In genomic region chr10:46169736-46170135, GRCh38 we compare ENCODE assay signal across 37 cellular contexts.
DNase-seq lines count a peak whose midpoint lies in the region; ATAC-seq, FAIRE-seq and TF ChIP-seq lines count a peak whose summit lies in the region.
"Had no signal": no experiment of that assay in that cellular context is flagged by ENCODE, and none has a peak within 500 bp of the region (broad histone marks: within the 10 kb centered on the region; RNA-seq: fewer than 3 reads in every experiment).

No MANE protein-coding gene starts in this region.

- no peak for TF ChIP-seq RAD21 in K562 (CRISPR knock-in tag; conservative IDR thresholded peaks at IDR 0.05 in 1 of 2, IDR thresholded peaks at IDR 0.05 in 1 of 2)

- H3K4me3 Mint-ChIP-seq in WTC11 = no peak overlapping the region
- H3K4me3 Mint-ChIP-seq in stimulated activated effector memory CD8-positive, alpha-beta T cell treated with anti-CD3 and anti-CD28 coated beads, Interleukin-12 subunit alpha, Interleukin-12 subunit beta, amount 100 ng/mL, for 72 hours = no peak overlapping the region
- H3K4me3 Mint-ChIP-seq: B cell; CD14-positive monocyte; CD4-positive, alpha-beta memory T cell; CD4-positive, alpha-beta T cell; CD4-positive, CD25-positive, alpha-beta regulatory T cell; CD8-positive, alpha-beta memory T cell; CD8-positive, alpha-beta T cell had no signal

- CTCF ChIA-PET in HEK293 (lab: Yijun Ruan, JAX) (no interaction called here), WTC11 (lab: Charles Lee) (no interaction called here), K562 (lab: Yijun Ruan, JAX; ENCODE audit: low intra/inter-chr PET ratio) (no interaction called here)

- no peak overlapping the region for H3K4me2 ChIP-seq in K562 (ENCODE audit: insufficient read depth, low read length)
- H3K4me2 ChIP-seq: A549; BLaER1; BLaER1 treated with 17β-estradiol and CSF1 and Interleukin-3, amounts not matched to agents 10 nM and 100 nM had no signal

- H3K9me3 ChIP-seq in HEK293 (ENCODE audit: control insufficient read depth, insufficient read depth, low read depth, low read length) (no peaks in the 10 kb centered on the region), K562 (replicated peaks; ENCODE audit: control insufficient read depth, insufficient read depth, low read depth, low read length) (peaks cover 2% of the 10 kb centered on the region; the same call in 1 of the 2 replicates)
- H3K9me3 ChIP-seq: BE2C had no signal

- H3K36me3 ChIP-seq in HEK293 (ENCODE audit: control insufficient read depth in 2 of 2, insufficient read depth in 1 of 2, low read length in 2 of 2) (no peaks in the 10 kb centered on the region), K562 (ENCODE audit: control insufficient read depth, insufficient read depth, low read length) (no peaks in the 10 kb centered on the region)
- H3K36me3 ChIP-seq: BE2C; BLaER1; BLaER1 treated with 17β-estradiol and CSF1 and Interleukin-3, amounts not matched to agents 10 nM and 100 nM had no signal

- no peak overlapping the region for H3K27ac Mint-ChIP-seq in WTC11
- H3K27ac Mint-ChIP-seq in stimulated activated effector memory CD8-positive, alpha-beta T cell treated with anti-CD3 and anti-CD28 coated beads, Interleukin-12 subunit alpha, Interleukin-12 subunit beta, amount 100 ng/mL, for 72 hours = no peak overlapping the region
- H3K27ac Mint-ChIP-seq: B cell; CD14-positive monocyte; CD4-positive, alpha-beta memory T cell; CD4-positive, alpha-beta T cell; CD4-positive, CD25-positive, alpha-beta regulatory T cell; CD8-positive, alpha-beta memory T cell; CD8-positive, alpha-beta T cell had no signal

- no peaks in the 10 kb centered on the region for H3K27me3 ChIP-seq in K562 (ENCODE audit: control insufficient read depth in 2 of 2, insufficient read depth in 2 of 2, low read length in 2 of 2)
- H3K27me3 ChIP-seq: BLaER1; BLaER1 treated with 17β-estradiol and CSF1 and Interleukin-3, amounts not matched to agents 10 nM and 100 nM had no signal

- no peak overlapping the region for H2AFZ ChIP-seq in K562 (ENCODE audit: low read depth, low read length)

- TF ChIP-seq CTCF in HEK293 (tag by site-specific recombination; IDR thresholded peaks at IDR 0.05) = no peak
- TF ChIP-seq CTCF in WTC11 (IDR thresholded peaks at IDR 0.05) = no peak
- TF ChIP-seq CTCF in K562 (IDR thresholded peaks at IDR 0.05 in 2 of 3, conservative IDR thresholded peaks at IDR 0.05 in 1 of 3; ENCODE audit: insufficient read depth in 2 of 3, low read depth in 1 of 3, low read length in 3 of 3) = no peak
- TF ChIP-seq CTCF in GM13976 (IDR thresholded peaks at IDR 0.05; ENCODE audit: borderline replicate concordance, control extremely low read depth, extremely low read depth, insufficient read depth, missing control alignments) = no peak

- H3K79me2 ChIP-seq in K562 (ENCODE audit: control insufficient read depth, insufficient read depth, low read length) = no peaks in the 10 kb centered on the region

- no peak for TF ChIP-seq POLR2A in K562 (conservative IDR thresholded peaks at IDR 0.05)

- peak; percentile 9 for DNase-seq in OCI-M1 (lab: John Stamatoyannopoulos, UW)
- no peak for DNase-seq in WTC11 (ENCODE audit: low spot score)
- no peak for DNase-seq in K562 (ENCODE audit: extremely low read depth in 1 of 4, low spot score in 3 of 4)
- DNase-seq in GM13976 (ENCODE audit: low spot score) = no peak
- DNase-seq in stimulated activated effector memory CD8-positive, alpha-beta T cell treated with anti-CD3 and anti-CD28 coated beads, Interleukin-12 subunit alpha, Interleukin-12 subunit beta, amount 100 ng/mL, for 72 hours (ENCODE audit: low spot score in 2 of 2) = no peak
- DNase-seq: 8988T; ACHN; AML-193; BE2C; C1 segment of cervical spinal cord; Caco-2; Calu3; CD4-positive, alpha-beta memory T cell; CD4-positive, alpha-beta T cell; CD4-positive, CD25-positive, alpha-beta regulatory T cell; CD8-positive, alpha-beta memory T cell; CD8-positive, alpha-beta T cell; COR-L47; DMS 273 treated with DMSO at 0.1 percent for 48 hours; DMS153; DMS53; DMS79; DMS79 treated with DMSO at 0.1 percent for 48 hours; DND-41; EL had no signal

- POLR2A ChIA-PET in HEK293 (lab: Yijun Ruan, JAX) = no interaction called here
- POLR2A ChIA-PET in WTC11 (lab: Charles Lee) = no interaction called here
- POLR2A ChIA-PET in K562 (lab: Yijun Ruan, JAX) = no interaction called here

- in situ Hi-C loops in K562 (cut with MboI) = loop anchor here (5.0 kb wide), 1 partner anchor 62 kb away; no protein-coding TSS in a partner anchor
- in situ Hi-C loops in GM13976 (cut with MboI; ENCODE audit: low sequenced_read_pairs, unreplicated experiment) = no loop called here

- intact Hi-C loops in K562 (cut with micrococcal nuclease) = no loop called here

- peaks cover 5% of the 10 kb centered on the region for H3K9me3 Mint-ChIP-seq in WTC11
- H3K9me3 Mint-ChIP-seq in stimulated activated effector memory CD8-positive, alpha-beta T cell treated with anti-CD3 and anti-CD28 coated beads, Interleukin-12 subunit alpha, Interleukin-12 subunit beta, amount 100 ng/mL, for 72 hours = peaks cover 8% of the 10 kb centered on the region

- FAIRE-seq in K562 (lab: Jason Lieb, UNC) = no peak
- FAIRE-seq: A204.1, A549, D721Med had no signal

- H3K9ac ChIP-seq in K562 (ENCODE audit: insufficient read depth in 1 of 2, low read depth in 2 of 2, low read length in 2 of 2) = no peak overlapping the region
- H3K9ac ChIP-seq: BLaER1; BLaER1 treated with 17β-estradiol and CSF1 and Interleukin-3, amounts not matched to agents 10 nM and 100 nM had no signal

- H3K4me3 ChIP-seq in HEK293 (ENCODE audit: low read depth, low read length) (no peak overlapping the region), K562 (no peak overlapping the region)
- H3K4me3 ChIP-seq: A549; BLaER1; BLaER1 treated with 17β-estradiol and CSF1 and Interleukin-3, amounts not matched to agents 10 nM and 100 nM had no signal

- no peaks in the 10 kb centered on the region for H3K4me1 ChIP-seq in HEK293 (ENCODE audit: control insufficient read depth, insufficient read depth, low read length)
- H3K4me1 ChIP-seq in K562 (replicated peaks in 1 of 2; ENCODE audit: control insufficient read depth in 2 of 2, insufficient read depth in 2 of 2, low read length in 2 of 2) = no peaks in the 10 kb centered on the region
- H3K4me1 ChIP-seq: A549; BE2C; BLaER1; BLaER1 treated with 17β-estradiol and CSF1 and Interleukin-3, amounts not matched to agents 10 nM and 100 nM; Caco-2 had no signal

- no peaks in the 10 kb centered on the region for H3K36me3 Mint-ChIP-seq in WTC11
- no peaks in the 10 kb centered on the region for H3K36me3 Mint-ChIP-seq in stimulated activated effector memory CD8-positive, alpha-beta T cell treated with anti-CD3 and anti-CD28 coated beads, Interleukin-12 subunit alpha, Interleukin-12 subunit beta, amount 100 ng/mL, for 72 hours
- H3K36me3 Mint-ChIP-seq: CD14-positive monocyte; CD4-positive, CD25-positive, alpha-beta regulatory T cell had no signal

- no peaks in the 10 kb centered on the region for H3K9me1 ChIP-seq in K562 (ENCODE audit: control insufficient read depth, insufficient read depth, low read length)

- ATAC-seq in WTC11 (no peak), K562 (no peak), HG02610 (IDR thresholded peaks at IDR 0.05; ENCODE audit: unreplicated experiment) (no peak), HG02885 (IDR thresholded peaks at IDR 0.05; ENCODE audit: poor library complexity, unreplicated experiment) (no peak)
- no peak for ATAC-seq in stimulated activated effector memory CD8-positive, alpha-beta T cell treated with anti-CD3 and anti-CD28 coated beads, Interleukin-12 subunit alpha, Interleukin-12 subunit beta, amount 100 ng/mL, for 72 hours
- ATAC-seq: A549; CD8-positive, alpha-beta T cell had no signal

- peaks cover 3% of the 10 kb centered on the region for H3K4me1 Mint-ChIP-seq in WTC11
- no peaks in the 10 kb centered on the region for H3K4me1 Mint-ChIP-seq in stimulated activated effector memory CD8-positive, alpha-beta T cell treated with anti-CD3 and anti-CD28 coated beads, Interleukin-12 subunit alpha, Interleukin-12 subunit beta, amount 100 ng/mL, for 72 hours
- H3K4me1 Mint-ChIP-seq: B cell; CD4-positive, alpha-beta memory T cell; CD4-positive, CD25-positive, alpha-beta regulatory T cell; CD8-positive, alpha-beta memory T cell had no signal

- H4K20me1 ChIP-seq in K562 (replicated peaks; ENCODE audit: control insufficient read depth, insufficient read depth, low read length) = no peaks in the 10 kb centered on the region
- H4K20me1 ChIP-seq: BLaER1; BLaER1 treated with 17β-estradiol and CSF1 and Interleukin-3, amounts not matched to agents 10 nM and 100 nM had no signal

- H3K27me3 Mint-ChIP-seq in WTC11 (ENCODE audit: low read depth) = no peaks in the 10 kb centered on the region
- H3K27me3 Mint-ChIP-seq: CD4-positive, alpha-beta memory T cell; CD4-positive, alpha-beta T cell; CD4-positive, CD25-positive, alpha-beta regulatory T cell; CD8-positive, alpha-beta memory T cell had no signal

- no peak for TF ChIP-seq EP300 in K562 (IDR thresholded peaks at IDR 0.05; ENCODE audit: low read length)

- no TSS peak for BruUV-seq in K562 (replicated peaks; lab: Mats Ljungman, UMichigan)

- H3K27ac ChIP-seq in HEK293 (ENCODE audit: extremely low read depth, low read depth, low read length) (no peak overlapping the region), K562 (ENCODE audit: extremely low read depth, low read depth, low read length) (no peak overlapping the region)
- H3K27ac ChIP-seq: 22Rv1; A549; BLaER1; BLaER1 treated with 17β-estradiol and CSF1 and Interleukin-3, amounts not matched to agents 10 nM and 100 nM; C4-2B had no signal

TF ChIP-seq in HEK293, 187 proteins besides CTCF, POLR2A, EP300 and RAD21:
- TF ChIP-seq ZNF701 (tag by site-specific recombination; IDR thresholded peaks at IDR 0.05) (no peak), ZNF747 (tag by site-specific recombination; IDR thresholded peaks at IDR 0.05) (no peak), ZNF558 (tag by site-specific recombination; IDR thresholded peaks at IDR 0.05) (peak; percentile 100), ZNF426 (tag by site-specific recombination; IDR thresholded peaks at IDR 0.05) (no peak)

TF ChIP-seq in WTC11, 78 proteins besides CTCF, POLR2A, EP300 and RAD21 (continues in another document):
- TF ChIP-seq ATF1 (CRISPR knock-in tag; IDR thresholded peaks at IDR 0.05) = no peak
- no peak for TF ChIP-seq CREB1 (CRISPR knock-in tag; IDR thresholded peaks at IDR 0.05)
- no peak for TF ChIP-seq NR3C1 (CRISPR knock-in tag; conservative IDR thresholded peaks at IDR 0.05; ENCODE audit: low read depth)
- TF ChIP-seq ZNF317 (CRISPR knock-in tag; IDR thresholded peaks at IDR 0.05; ENCODE audit: borderline replicate concordance, low read depth) = peak; percentile 41; the same call in 1 of the 2 replicates
- no peak for TF ChIP-seq NFYB (CRISPR knock-in tag; conservative IDR thresholded peaks at IDR 0.05; ENCODE audit: low read depth)

TF ChIP-seq in K562, 482 proteins besides CTCF, POLR2A, EP300 and RAD21 (continues in another document):
- TF ChIP-seq CBX3 (IDR thresholded peaks at IDR 0.05; ENCODE audit: borderline replicate concordance in 1 of 2, low read length in 2 of 2) (peak in 1 of 2 experiments; percentile 69; a peak in 2 of 3 replicates), RBM22 (IDR thresholded peaks at IDR 0.05; ENCODE audit: low read depth, low read length, poor library complexity, severe bottlenecking) (no peak), XRCC3 (IDR thresholded peaks at IDR 0.05) (0 out of 2 replicates have a peak, but pooled peaks have one; percentile 60)

Comparison
In these comparisons a context has a peak if more than half of its experiments do, and no peak if none do; other contexts are left out.
1. Of the 44 proteins assayed by ChIP-seq in both K562 and HEK293: peak only in K562: TRIM28; only in HEK293: none; in both: none; in neither: 43.